In the genomic region with DNA sequence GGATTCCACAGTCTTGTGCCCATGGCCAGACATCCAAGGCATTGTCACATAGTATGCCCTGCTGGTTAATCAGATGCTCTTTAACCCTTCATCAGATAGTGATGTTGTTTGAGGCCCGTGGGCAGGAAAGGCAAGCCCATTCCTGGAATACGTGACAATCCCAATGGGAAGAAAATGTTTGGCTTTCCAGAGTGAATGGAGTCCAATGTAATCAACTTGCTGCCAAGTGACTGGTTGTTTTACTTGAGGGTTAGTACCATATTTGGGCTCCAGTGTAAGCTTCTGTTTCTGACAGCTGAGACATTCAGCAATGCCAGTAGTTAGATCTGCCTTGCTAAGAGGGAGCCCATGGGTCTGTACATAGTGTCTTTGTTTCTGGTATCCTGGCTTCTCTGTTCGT, we compare ENCODE assay signal across 20 cellular contexts. TPM values are rescaled to one million over a fixed set of nuclear protein-coding genes. Genes with fewer than 3 reads are reported as not detected.
A peak's percentile ranks its signal among the peaks of the same experiment; 100 is the strongest.
DNase-seq lines count a peak whose midpoint lies in the region; ATAC-seq lines count a peak whose summit lies in the region.
"Had no signal": no experiment of that assay in that cellular context is flagged by ENCODE, and none has a peak within 500 bp of the region (broad histone marks: within the 10 kb centered on the region; RNA-seq: fewer than 3 reads in every experiment).

No MANE protein-coding gene starts in this region.

- intact Hi-C loops in left cardiac atrium (cut with DNase I) (loop anchor here in 1 of 2 donors (10.0 kb wide), 1 partner anchor 173 kb away; the partner anchor contains the start of gene ST6GAL1), Right ventricle myocardium superior (cut with DNase I) (no loop called here), sciatic nerve (cut with DNase I) (no loop called here), aorta (cut with DNase I) (loop anchor here (2.0 to 10.0 kb wide), 3 partner anchors 133 to 169 kb away; no protein-coding TSS in a partner anchor)

- WGBS in aorta, 2 donors, result 0 to 8% methylated on average over 3 of the region's 3 CpGs

- no peak overlapping the region for H3K4me3 ChIP-seq in aorta (ENCODE audit: low read length in 2 of 2)
- H3K4me3 ChIP-seq: BLaER1, GM12878 had no signal

- H3K4me1 ChIP-seq in aorta (ENCODE audit: control insufficient read depth in 1 of 2, insufficient read depth in 2 of 2, low read length in 2 of 2), result peaks cover 16 to 24% of the 10 kb centered on the region in 2 donors

- peak overlapping the region; percentile 85 to 91 for H3K27ac ChIP-seq in aorta (ENCODE audit: low read depth in 1 of 2, low read length in 2 of 2)
- H3K27ac ChIP-seq: BLaER1, HL-60 had no signal

- DNase-seq in left cardiac atrium (no peak), Right ventricle myocardium superior (no peak), astrocyte of the hippocampus (ENCODE audit: low read depth, low spot score) (peak; percentile 52), sciatic nerve (ENCODE audit: low spot score) (no peak), aorta (peak in 1 of 2 donors; percentile 44), dedifferentiated amniotic fluid mesenchymal stem cell (ENCODE audit: extremely low spot score) (no peak)
- DNase-seq in stimulated activated CD4-positive, alpha-beta T cell treated with anti-CD3 and anti-CD28 coated beads, Interleukin-4, amount 100 ng/mL, for 4 hours, result no peak
- DNase-seq: 8988T; CD4-positive, alpha-beta memory T cell; DMS53; DND-41; EL; GOT3; H7; HFFc6 had no signal

- no peaks in the 10 kb centered on the region for H3K9me3 ChIP-seq in aorta (ENCODE audit: control insufficient read depth, low read length)
- H3K9me3 ChIP-seq: BLaER1 had no signal

- ATAC-seq in left cardiac atrium (peak; percentile 52 to 56), Right ventricle myocardium superior (ENCODE audit: poor library complexity) (no peak), sciatic nerve (peak; percentile 69), aorta (ENCODE audit: low FRiP score) (peak; percentile 83)
- ATAC-seq: GM12878, HCT116 had no signal

- H3K36me3 ChIP-seq in aorta (ENCODE audit: control insufficient read depth in 1 of 2, insufficient read depth in 2 of 2, low read length in 1 of 2), result no peaks in the 10 kb centered on the region

- no peaks in the 10 kb centered on the region for H3K27me3 ChIP-seq in aorta (ENCODE audit: control insufficient read depth in 1 of 2, insufficient read depth in 2 of 2, low read length in 1 of 2)
- H3K27me3 ChIP-seq: BLaER1 had no signal

RNA-seq across cellular contexts. Expression of gene RPL39L, which starts 31.3 kb away (rescaled TPM):
- total RNA-seq in left cardiac atrium (1 to 10 TPM; 8.2 to 9.0 TPM), Right ventricle myocardium superior (3.1 TPM), sciatic nerve (4.7 TPM), aorta (10 to 100 TPM in 1 of 2 donors, 1 to 10 TPM in 1; 10.0 to 10.5 TPM)
- polyA plus RNA-seq in aorta, result 10 to 100 TPM; 35.0 to 51.5 TPM
- total RNA-seq: HT1080 had no signal

Comparison
In these comparisons a context has a peak if more than half of its experiments do, and no peak if none do; other contexts are left out.
1. intact Hi-C loops: an anchor here in aorta (2.0 to 10.0 kb wide); none called in Right ventricle myocardium superior and sciatic nerve.